ENCODE assay signal across 8 cellular contexts in the genomic region with DNA sequence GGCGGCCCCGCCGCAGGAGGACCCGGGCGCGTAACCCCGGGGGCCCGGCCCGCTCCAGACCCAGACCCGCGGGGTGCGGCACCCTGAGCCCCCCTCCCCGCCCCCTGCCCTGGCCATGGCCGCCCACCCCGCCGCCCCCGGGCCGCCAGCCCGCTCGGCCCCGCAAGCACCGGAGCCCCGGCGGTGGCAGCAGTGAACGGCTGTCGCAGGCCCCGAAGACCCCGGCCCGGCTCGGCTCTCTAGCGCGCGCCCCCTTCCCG. TPM values are rescaled to one million over a fixed set of nuclear protein-coding genes. Genes with fewer than 3 reads are reported as not detected.
DNase-seq lines count a peak whose midpoint lies in the region; ATAC-seq and TF ChIP-seq lines count a peak whose summit lies in the region.

No MANE protein-coding gene starts in this region.

- BruUV-seq in IMR-90 (replicated peaks; lab: Mats Ljungman, UMichigan), result no TSS peak

- no peak overlapping the region for H3K23ac ChIP-seq in IMR-90 (ENCODE audit: low read depth, low read length)

- H3K9me3 ChIP-seq in AG04450 (ENCODE audit: control insufficient read depth, insufficient read depth, low read length) (no peaks in the 10 kb centered on the region; the same call in 1 of the 2 replicates), IMR-90 (ENCODE audit: control insufficient read depth, insufficient read depth, low read length) (no peaks in the 10 kb centered on the region), neural cell (ENCODE audit: low read length) (no peaks in the 10 kb centered on the region)

- TF ChIP-seq RAD21 in IMR-90 (IDR thresholded peaks at IDR 0.05; ENCODE audit: low read length), result no peak
- TF ChIP-seq RAD21 in neural cell (conservative IDR thresholded peaks at IDR 0.05), result no peak

- peaks cover 7% of the 10 kb centered on the region for H3K4me1 ChIP-seq in IMR-90 (ENCODE audit: control insufficient read depth, insufficient read depth, low read length)

- H3K9ac ChIP-seq in IMR-90 (ENCODE audit: low read depth, low read length), result peak overlapping the region; percentile 42
- peak overlapping the region; percentile 80 for H3K9ac ChIP-seq in neural cell (ENCODE audit: low read length)

- H3K9me1 ChIP-seq in IMR-90 (ENCODE audit: insufficient read depth, low read length), result peaks cover 15% of the 10 kb centered on the region

- CTCF ChIA-PET in AG04450 (lab: Charles Lee) (no interaction called here), IMR-90 (lab: Yijun Ruan, JAX) (no interaction called here), GM10248 (lab: Yijun Ruan, JAX) (interaction anchor here (1.3 to 2.4 kb wide), 2 partner anchors 148 to 150 kb away, joined by 3 to 12 read pairs; no protein-coding TSS in a partner anchor)

- H3K4me2 ChIP-seq in IMR-90 (ENCODE audit: low read depth, low read length) (no peak overlapping the region), neural cell (ENCODE audit: low read length) (no peak overlapping the region)

- no peak overlapping the region for H3K4ac ChIP-seq in IMR-90 (ENCODE audit: low read depth, low read length)

- H2AFZ ChIP-seq in IMR-90 (replicated peaks; ENCODE audit: low read length, poor library complexity) (peak overlapping the region; percentile 85), neural cell (ENCODE audit: low read depth, low read length) (no peak overlapping the region)

- H2BK5ac ChIP-seq in IMR-90 (ENCODE audit: low read depth, low read length, poor library complexity, severe bottlenecking), result no peak overlapping the region

- no peak for TF ChIP-seq EP300 in neural cell (conservative IDR thresholded peaks at IDR 0.05; ENCODE audit: poor library complexity, severe bottlenecking)

- in situ Hi-C loops in IMR-90 (cut with MboI; ENCODE audit: low sequenced_read_pairs), result no loop called here

- H3K79me1 ChIP-seq in IMR-90 (ENCODE audit: low read depth in 1 of 2, low read length in 2 of 2), result peaks cover 15 to 24% of the 10 kb centered on the region in 2 experiments; a peak in 3 of 4 replicates

- no peaks in the 10 kb centered on the region for H3F3A ChIP-seq in neural cell (ENCODE audit: insufficient read depth, low read length, poor library complexity, severe bottlenecking)

- H2BK120ac ChIP-seq in IMR-90 (ENCODE audit: low read depth, low read length), result no peak overlapping the region

- intact Hi-C loops in IMR-90 (cut with micrococcal nuclease), result no loop called here

- peaks cover 20% of the 10 kb centered on the region for H3K79me2 ChIP-seq in neural cell (replicated peaks; ENCODE audit: insufficient read depth, low read length)

- WGBS in IMR-90 (ENCODE audit: extremely low coverage in 2 of 2, insufficient read length in 1 of 2), 2 experiments, result no CpG with 5 or more reads among the region's 34 CpGs

- H3K4me3 ChIP-seq in AG04450 (ENCODE audit: low read depth, low read length) (peak overlapping the region; percentile 61), IMR-90 (ENCODE audit: insufficient read depth, low read depth, low read length) (peak overlapping the region; percentile 59), coronary artery (peak overlapping the region; percentile 89), neural cell (ENCODE audit: low read length) (peak overlapping the region; percentile 89)

- DNase-seq in AG04450 (ENCODE audit: low read depth, low spot score) (no peak), IMR-90 (no peak), coronary artery (ENCODE audit: low spot score) (no peak), GM10248 (ENCODE audit: extremely low spot score) (no peak)

- TF ChIP-seq CTCF in AG04450 (IDR thresholded peaks at IDR 0.05; ENCODE audit: low read depth, low read length), result no peak
- no peak for TF ChIP-seq CTCF in IMR-90 (conservative IDR thresholded peaks at IDR 0.05; ENCODE audit: low read depth, low read length)
- TF ChIP-seq CTCF in coronary artery (IDR thresholded peaks at IDR 0.05), result no peak
- TF ChIP-seq CTCF in neural cell (IDR thresholded peaks at IDR 0.05; ENCODE audit: poor library complexity, severe bottlenecking), result no peak
- TF ChIP-seq CTCF in GM10248 (IDR thresholded peaks at IDR 0.05; ENCODE audit: control extremely low read depth, extremely low read depth, low read depth, missing control alignments), result no peak

- POLR2A ChIA-PET in AG04450 (lab: Yijun Ruan, JAX) (interaction anchor here (1.0 kb wide), 1 partner anchor 17 kb away, joined by 3 read pairs; the partner anchor contains the start of gene EEF1AKMT3), IMR-90 (lab: Charles Lee; ENCODE audit: unreplicated experiment) (no interaction called here), GM10248 (lab: Yijun Ruan, JAX) (no interaction called here)

- H3K18ac ChIP-seq in IMR-90 (ENCODE audit: low read depth, low read length), result no peak overlapping the region

- H3K27me3 ChIP-seq in AG04450 (ENCODE audit: control insufficient read depth, insufficient read depth, low read length), result peaks cover 15% of the 10 kb centered on the region
- peaks cover 10% of the 10 kb centered on the region for H3K27me3 ChIP-seq in IMR-90 (ENCODE audit: control insufficient read depth, insufficient read depth, low read length)
- H3K27me3 ChIP-seq in neural cell (ENCODE audit: insufficient read depth, low read depth, low read length), result no peaks in the 10 kb centered on the region

- ATAC-seq in IMR-90 (ENCODE audit: low read depth) (no peak), GM18519 (IDR thresholded peaks at IDR 0.05; ENCODE audit: low FRiP score, unreplicated experiment) (no peak), GM18498 (IDR thresholded peaks at IDR 0.05; ENCODE audit: unreplicated experiment) (no peak), HG03521 (IDR thresholded peaks at IDR 0.05; ENCODE audit: unreplicated experiment) (no peak)

- H3K36me3 ChIP-seq in IMR-90 (ENCODE audit: control insufficient read depth, insufficient read depth, low read length), result peaks cover 19% of the 10 kb centered on the region
- no peaks in the 10 kb centered on the region for H3K36me3 ChIP-seq in neural cell (ENCODE audit: insufficient read depth, low read length)

- no peak overlapping the region for H3K56ac ChIP-seq in IMR-90 (ENCODE audit: extremely low read depth, insufficient read depth, low read length)

- H2AK5ac ChIP-seq in IMR-90 (ENCODE audit: low read depth, low read length), result no peak overlapping the region

- TF ChIP-seq POLR2A in IMR-90 (IDR thresholded peaks at IDR 0.05; ENCODE audit: low read depth, low read length), result no peak

- H3K9me2 ChIP-seq in neural cell (ENCODE audit: insufficient read depth, low read length), result no peaks in the 10 kb centered on the region

- H2BK15ac ChIP-seq in IMR-90 (ENCODE audit: low read depth, low read length), result no peak overlapping the region

- peaks cover 7% of the 10 kb centered on the region; the same call in 1 of the 2 replicates for H4K20me1 ChIP-seq in IMR-90 (ENCODE audit: insufficient read depth, low read length)
- H4K20me1 ChIP-seq in neural cell (ENCODE audit: insufficient read depth), result no peaks in the 10 kb centered on the region

- H3K27ac ChIP-seq in AG04450 (ENCODE audit: low read depth, low read length) (no peak overlapping the region), IMR-90 (ENCODE audit: insufficient read depth, low read length) (no peak overlapping the region), coronary artery (peak overlapping the region in 1 of 2 donors; percentile 64), neural cell (ENCODE audit: low read length) (peak overlapping the region; percentile 39)

- no peak overlapping the region for H2BK20ac ChIP-seq in IMR-90 (ENCODE audit: low read depth, low read length)

- no peak overlapping the region for H4K5ac ChIP-seq in IMR-90 (ENCODE audit: low read depth, low read length)

- dilution Hi-C loops in IMR-90 (cut with HindIII; ENCODE audit: low sequenced_read_pairs, unreplicated experiment), result no loop called here

- no peak overlapping the region for H2AK9ac ChIP-seq in IMR-90 (replicated peaks; ENCODE audit: low read depth, low read length, poor library complexity)

- H4K91ac ChIP-seq in IMR-90 (ENCODE audit: insufficient read depth, low read depth, low read length), result no peak overlapping the region

- H3K14ac ChIP-seq in IMR-90 (replicated peaks; ENCODE audit: low read depth, low read length), result no peak overlapping the region

- no peak overlapping the region for H4K8ac ChIP-seq in IMR-90 (ENCODE audit: low read depth in 2 of 2, low read length in 2 of 2)

RNA-seq across cellular contexts. Expression of gene MARCHF9, which starts 0.2 kb away (rescaled TPM):
- polyA plus RNA-seq in AG04450 (2011; rRNA removed) (3.6 and 3.7 TPM in 2 replicates), IMR-90 (2012; rRNA removed) (4.7 and 5.4 TPM in 2 replicates), neural cell (34.5 and 47.8 TPM in 2 replicates)
- 3.7 and 5.2 TPM in 2 replicates for polyA minus RNA-seq in AG04450 (2011; rRNA and poly(A)+ RNA removed)
- 1.1 TPM in 2 replicates for total RNA-seq in IMR-90 (2012; rRNA removed)
- polyA plus RNA-seq in IMR-90 (2012; cell fraction: cytosol; rRNA removed), result 3.6 and 5.6 TPM in 2 replicates
- polyA plus RNA-seq in IMR-90 (2012; cell fraction: nucleus; rRNA removed; ENCODE audit: low replicate concordance), result 8.1 and 11.9 TPM in 2 replicates
- polyA minus RNA-seq in neural cell, result 23.6 and 29.9 TPM in 2 replicates

RNA-seq across cellular contexts. Expression of gene CDK4, which starts 3.0 kb away (rescaled TPM):
- polyA plus RNA-seq in AG04450 (2011; rRNA removed), result 251 and 288 TPM in 2 replicates
- polyA minus RNA-seq in AG04450 (2011; rRNA and poly(A)+ RNA removed), result 141 and 192 TPM in 2 replicates
- 239 and 297 TPM in 2 replicates for total RNA-seq in IMR-90 (2012; rRNA removed)
- polyA plus RNA-seq in IMR-90 (2012; rRNA removed), result 252 and 261 TPM in 2 replicates
- polyA plus RNA-seq in IMR-90 (2012; cell fraction: cytosol; rRNA removed), result 201 and 295 TPM in 2 replicates
- polyA plus RNA-seq in IMR-90 (2012; cell fraction: nucleus; rRNA removed; ENCODE audit: low replicate concordance), result 85.8 and 86.8 TPM in 2 replicates
- polyA plus RNA-seq in neural cell, result 81.3 and 104 TPM in 2 replicates
- 53.9 and 59.4 TPM in 2 replicates for polyA minus RNA-seq in neural cell

RNA-seq across cellular contexts. Expression of gene TSPAN31, which starts 10.3 kb away (rescaled TPM):
- polyA plus RNA-seq in AG04450 (2011; rRNA removed) (32.7 and 45.9 TPM in 2 replicates), IMR-90 (2012; rRNA removed) (9.9 and 12.3 TPM in 2 replicates), neural cell (78.1 and 85.3 TPM in 2 replicates)
- 38.6 and 54.6 TPM in 2 replicates for polyA minus RNA-seq in AG04450 (2011; rRNA and poly(A)+ RNA removed)
- total RNA-seq in IMR-90 (2012; rRNA removed), result 51.1 and 71.2 TPM in 2 replicates
- polyA plus RNA-seq in IMR-90 (2012; cell fraction: cytosol; rRNA removed), result 22.4 and 46.8 TPM in 2 replicates
- 23.3 and 27.2 TPM in 2 replicates for polyA plus RNA-seq in IMR-90 (2012; cell fraction: nucleus; rRNA removed; ENCODE audit: low replicate concordance)
- 37.5 and 39.0 TPM in 2 replicates for polyA minus RNA-seq in neural cell

RNA-seq across cellular contexts. Expression of gene CYP27B1, which starts 11.8 kb away (rescaled TPM):
- polyA plus RNA-seq in AG04450 (2011; rRNA removed) (0.22 and 0.29 TPM in 2 replicates), IMR-90 (2012; rRNA removed) (0.80 and 1.3 TPM in 2 replicates), neural cell (0.86 and 1.4 TPM in 2 replicates)
- polyA minus RNA-seq in AG04450 (2011; rRNA and poly(A)+ RNA removed), result 0.30 and 0.37 TPM in 2 replicates
- 0.36 and 0.56 TPM in 2 replicates for total RNA-seq in IMR-90 (2012; rRNA removed)
- 0.38 and 0.49 TPM in 2 replicates for polyA plus RNA-seq in IMR-90 (2012; cell fraction: cytosol; rRNA removed)
- polyA plus RNA-seq in IMR-90 (2012; cell fraction: nucleus; rRNA removed; ENCODE audit: low replicate concordance), result 10.4 and 13.8 TPM in 2 replicates
- polyA minus RNA-seq in neural cell, result not detected in 2 replicates

RNA-seq across cellular contexts. Expression of gene AGAP2, which starts 16.6 kb away (rescaled TPM):
- polyA plus RNA-seq in AG04450 (2011; rRNA removed) (0.02 and 0.06 TPM in 2 replicates), IMR-90 (2012; rRNA removed) (0.03 and 0.07 TPM in 2 replicates), neural cell (19.3 and 24.9 TPM in 2 replicates)
- 0.22 and 0.37 TPM in 2 replicates for polyA minus RNA-seq in AG04450 (2011; rRNA and poly(A)+ RNA removed)
- total RNA-seq in IMR-90 (2012; rRNA removed), result 0.18 and 0.28 TPM in 2 replicates
- 0.09 and 0.10 TPM in 2 replicates for polyA plus RNA-seq in IMR-90 (2012; cell fraction: cytosol; rRNA removed)
- polyA plus RNA-seq in IMR-90 (2012; cell fraction: nucleus; rRNA removed; ENCODE audit: low replicate concordance), result 0.55 and 0.88 TPM in 2 replicates
- 33.6 and 34.3 TPM in 2 replicates for polyA minus RNA-seq in neural cell
